In the genomic region with DNA sequence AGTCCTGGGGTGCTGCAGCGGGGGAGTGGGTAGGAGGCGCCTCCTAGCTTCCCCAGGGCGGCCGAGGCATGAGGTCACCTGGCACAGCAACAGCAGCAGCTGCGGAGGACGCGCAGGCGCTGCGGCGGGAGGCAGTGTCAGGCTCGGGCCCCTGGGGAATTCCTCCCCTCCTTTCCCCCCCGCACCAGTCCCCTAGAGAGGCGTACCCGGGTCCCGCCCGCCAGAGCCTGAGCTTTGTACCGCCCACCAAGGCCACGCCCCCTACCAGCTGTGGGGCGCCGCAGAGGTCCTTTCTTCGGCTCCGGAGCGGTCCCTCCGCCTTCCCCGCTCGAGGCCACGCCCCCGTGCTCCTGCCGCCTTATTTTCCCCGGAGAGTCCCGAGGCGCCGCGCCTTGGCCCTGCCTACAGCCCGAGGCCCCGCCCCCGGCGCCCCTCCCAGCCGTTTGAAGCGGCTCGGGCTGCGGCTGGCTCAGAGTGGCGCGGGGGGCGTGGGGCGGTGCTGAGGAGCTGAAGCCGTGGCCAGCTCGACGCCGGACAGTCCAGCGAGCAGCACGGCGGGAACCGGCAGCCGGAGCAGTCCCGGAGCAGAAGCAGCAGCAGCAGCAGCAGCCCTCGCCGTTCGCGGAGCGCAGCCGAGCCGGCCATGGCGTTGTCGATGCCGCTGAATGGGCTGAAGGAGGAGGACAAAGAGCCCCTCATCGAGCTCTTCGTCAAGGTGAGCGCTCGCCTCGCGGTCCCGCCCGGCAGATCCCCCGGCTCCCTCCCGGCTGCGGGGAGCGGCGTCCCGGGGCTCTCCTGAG, we compare ENCODE assay signal across 1 cellular context.
TF ChIP-seq lines count a peak whose summit lies in the region.

A gene (plus strand): TSS at position 537 of the 800 bp plus-strand sequence. CDS start 107 bp downstream, at position 644.

TF ChIP-seq in HEK293, 187 proteins besides CTCF, POLR2A, EP300 and RAD21 (continued from another document):
- TF ChIP-seq, protein P1, sequence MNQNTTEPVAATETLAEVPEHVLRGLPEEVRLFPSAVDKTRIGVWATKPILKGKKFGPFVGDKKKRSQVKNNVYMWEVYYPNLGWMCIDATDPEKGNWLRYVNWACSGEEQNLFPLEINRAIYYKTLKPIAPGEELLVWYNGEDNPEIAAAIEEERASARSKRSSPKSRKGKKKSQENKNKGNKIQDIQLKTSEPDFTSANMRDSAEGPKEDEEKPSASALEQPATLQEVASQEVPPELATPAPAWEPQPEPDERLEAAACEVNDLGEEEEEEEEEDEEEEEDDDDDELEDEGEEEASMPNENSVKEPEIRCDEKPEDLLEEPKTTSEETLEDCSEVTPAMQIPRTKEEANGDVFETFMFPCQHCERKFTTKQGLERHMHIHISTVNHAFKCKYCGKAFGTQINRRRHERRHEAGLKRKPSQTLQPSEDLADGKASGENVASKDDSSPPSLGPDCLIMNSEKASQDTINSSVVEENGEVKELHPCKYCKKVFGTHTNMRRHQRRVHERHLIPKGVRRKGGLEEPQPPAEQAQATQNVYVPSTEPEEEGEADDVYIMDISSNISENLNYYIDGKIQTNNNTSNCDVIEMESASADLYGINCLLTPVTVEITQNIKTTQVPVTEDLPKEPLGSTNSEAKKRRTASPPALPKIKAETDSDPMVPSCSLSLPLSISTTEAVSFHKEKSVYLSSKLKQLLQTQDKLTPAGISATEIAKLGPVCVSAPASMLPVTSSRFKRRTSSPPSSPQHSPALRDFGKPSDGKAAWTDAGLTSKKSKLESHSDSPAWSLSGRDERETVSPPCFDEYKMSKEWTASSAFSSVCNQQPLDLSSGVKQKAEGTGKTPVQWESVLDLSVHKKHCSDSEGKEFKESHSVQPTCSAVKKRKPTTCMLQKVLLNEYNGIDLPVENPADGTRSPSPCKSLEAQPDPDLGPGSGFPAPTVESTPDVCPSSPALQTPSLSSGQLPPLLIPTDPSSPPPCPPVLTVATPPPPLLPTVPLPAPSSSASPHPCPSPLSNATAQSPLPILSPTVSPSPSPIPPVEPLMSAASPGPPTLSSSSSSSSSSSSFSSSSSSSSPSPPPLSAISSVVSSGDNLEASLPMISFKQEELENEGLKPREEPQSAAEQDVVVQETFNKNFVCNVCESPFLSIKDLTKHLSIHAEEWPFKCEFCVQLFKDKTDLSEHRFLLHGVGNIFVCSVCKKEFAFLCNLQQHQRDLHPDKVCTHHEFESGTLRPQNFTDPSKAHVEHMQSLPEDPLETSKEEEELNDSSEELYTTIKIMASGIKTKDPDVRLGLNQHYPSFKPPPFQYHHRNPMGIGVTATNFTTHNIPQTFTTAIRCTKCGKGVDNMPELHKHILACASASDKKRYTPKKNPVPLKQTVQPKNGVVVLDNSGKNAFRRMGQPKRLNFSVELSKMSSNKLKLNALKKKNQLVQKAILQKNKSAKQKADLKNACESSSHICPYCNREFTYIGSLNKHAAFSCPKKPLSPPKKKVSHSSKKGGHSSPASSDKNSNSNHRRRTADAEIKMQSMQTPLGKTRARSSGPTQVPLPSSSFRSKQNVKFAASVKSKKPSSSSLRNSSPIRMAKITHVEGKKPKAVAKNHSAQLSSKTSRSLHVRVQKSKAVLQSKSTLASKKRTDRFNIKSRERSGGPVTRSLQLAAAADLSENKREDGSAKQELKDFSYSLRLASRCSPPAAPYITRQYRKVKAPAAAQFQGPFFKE (tag by site-specific recombination; IDR thresholded peaks at IDR 0.05; ENCODE audit: borderline replicate concordance), result no peak
- no peak for TF ChIP-seq MEIS1 (CRISPR knock-in tag; IDR thresholded peaks at IDR 0.05; ENCODE audit: borderline replicate concordance)
- TF ChIP-seq, protein P2, sequence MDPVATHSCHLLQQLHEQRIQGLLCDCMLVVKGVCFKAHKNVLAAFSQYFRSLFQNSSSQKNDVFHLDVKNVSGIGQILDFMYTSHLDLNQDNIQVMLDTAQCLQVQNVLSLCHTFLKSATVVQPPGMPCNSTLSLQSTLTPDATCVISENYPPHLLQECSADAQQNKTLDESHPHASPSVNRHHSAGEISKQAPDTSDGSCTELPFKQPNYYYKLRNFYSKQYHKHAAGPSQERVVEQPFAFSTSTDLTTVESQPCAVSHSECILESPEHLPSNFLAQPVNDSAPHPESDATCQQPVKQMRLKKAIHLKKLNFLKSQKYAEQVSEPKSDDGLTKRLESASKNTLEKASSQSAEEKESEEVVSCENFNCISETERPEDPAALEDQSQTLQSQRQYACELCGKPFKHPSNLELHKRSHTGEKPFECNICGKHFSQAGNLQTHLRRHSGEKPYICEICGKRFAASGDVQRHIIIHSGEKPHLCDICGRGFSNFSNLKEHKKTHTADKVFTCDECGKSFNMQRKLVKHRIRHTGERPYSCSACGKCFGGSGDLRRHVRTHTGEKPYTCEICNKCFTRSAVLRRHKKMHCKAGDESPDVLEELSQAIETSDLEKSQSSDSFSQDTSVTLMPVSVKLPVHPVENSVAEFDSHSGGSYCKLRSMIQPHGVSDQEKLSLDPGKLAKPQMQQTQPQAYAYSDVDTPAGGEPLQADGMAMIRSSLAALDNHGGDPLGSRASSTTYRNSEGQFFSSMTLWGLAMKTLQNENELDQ (tag by site-specific recombination; IDR thresholded peaks at IDR 0.05; ENCODE audit: low read depth), result no peak
- TF ChIP-seq ZNF184 (tag by site-specific recombination; IDR thresholded peaks at IDR 0.05), result no peak
- TF ChIP-seq ZBTB8A (tag by site-specific recombination; IDR thresholded peaks at IDR 0.05), result peak; percentile 92
- no peak; the same call in 1 of the 2 replicates for TF ChIP-seq ZNF785 (tag by site-specific recombination; IDR thresholded peaks at IDR 0.05)
- TF ChIP-seq ZNF121 (tag by site-specific recombination; IDR thresholded peaks at IDR 0.05), result no peak
- TF ChIP-seq ZNF558 (tag by site-specific recombination; IDR thresholded peaks at IDR 0.05), result 0 out of 2 replicates have a peak, but pooled peaks have one; percentile 43
- peak; percentile 57 for TF ChIP-seq ZNF501 (tag by site-specific recombination; IDR thresholded peaks at IDR 0.05)
- TF ChIP-seq, protein P3, sequence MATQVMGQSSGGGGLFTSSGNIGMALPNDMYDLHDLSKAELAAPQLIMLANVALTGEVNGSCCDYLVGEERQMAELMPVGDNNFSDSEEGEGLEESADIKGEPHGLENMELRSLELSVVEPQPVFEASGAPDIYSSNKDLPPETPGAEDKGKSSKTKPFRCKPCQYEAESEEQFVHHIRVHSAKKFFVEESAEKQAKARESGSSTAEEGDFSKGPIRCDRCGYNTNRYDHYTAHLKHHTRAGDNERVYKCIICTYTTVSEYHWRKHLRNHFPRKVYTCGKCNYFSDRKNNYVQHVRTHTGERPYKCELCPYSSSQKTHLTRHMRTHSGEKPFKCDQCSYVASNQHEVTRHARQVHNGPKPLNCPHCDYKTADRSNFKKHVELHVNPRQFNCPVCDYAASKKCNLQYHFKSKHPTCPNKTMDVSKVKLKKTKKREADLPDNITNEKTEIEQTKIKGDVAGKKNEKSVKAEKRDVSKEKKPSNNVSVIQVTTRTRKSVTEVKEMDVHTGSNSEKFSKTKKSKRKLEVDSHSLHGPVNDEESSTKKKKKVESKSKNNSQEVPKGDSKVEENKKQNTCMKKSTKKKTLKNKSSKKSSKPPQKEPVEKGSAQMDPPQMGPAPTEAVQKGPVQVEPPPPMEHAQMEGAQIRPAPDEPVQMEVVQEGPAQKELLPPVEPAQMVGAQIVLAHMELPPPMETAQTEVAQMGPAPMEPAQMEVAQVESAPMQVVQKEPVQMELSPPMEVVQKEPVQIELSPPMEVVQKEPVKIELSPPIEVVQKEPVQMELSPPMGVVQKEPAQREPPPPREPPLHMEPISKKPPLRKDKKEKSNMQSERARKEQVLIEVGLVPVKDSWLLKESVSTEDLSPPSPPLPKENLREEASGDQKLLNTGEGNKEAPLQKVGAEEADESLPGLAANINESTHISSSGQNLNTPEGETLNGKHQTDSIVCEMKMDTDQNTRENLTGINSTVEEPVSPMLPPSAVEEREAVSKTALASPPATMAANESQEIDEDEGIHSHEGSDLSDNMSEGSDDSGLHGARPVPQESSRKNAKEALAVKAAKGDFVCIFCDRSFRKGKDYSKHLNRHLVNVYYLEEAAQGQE (tag by site-specific recombination; IDR thresholded peaks at IDR 0.05), result no peak
